Comparison of ENCODE assay signal across 8 cellular contexts in the genomic region with DNA sequence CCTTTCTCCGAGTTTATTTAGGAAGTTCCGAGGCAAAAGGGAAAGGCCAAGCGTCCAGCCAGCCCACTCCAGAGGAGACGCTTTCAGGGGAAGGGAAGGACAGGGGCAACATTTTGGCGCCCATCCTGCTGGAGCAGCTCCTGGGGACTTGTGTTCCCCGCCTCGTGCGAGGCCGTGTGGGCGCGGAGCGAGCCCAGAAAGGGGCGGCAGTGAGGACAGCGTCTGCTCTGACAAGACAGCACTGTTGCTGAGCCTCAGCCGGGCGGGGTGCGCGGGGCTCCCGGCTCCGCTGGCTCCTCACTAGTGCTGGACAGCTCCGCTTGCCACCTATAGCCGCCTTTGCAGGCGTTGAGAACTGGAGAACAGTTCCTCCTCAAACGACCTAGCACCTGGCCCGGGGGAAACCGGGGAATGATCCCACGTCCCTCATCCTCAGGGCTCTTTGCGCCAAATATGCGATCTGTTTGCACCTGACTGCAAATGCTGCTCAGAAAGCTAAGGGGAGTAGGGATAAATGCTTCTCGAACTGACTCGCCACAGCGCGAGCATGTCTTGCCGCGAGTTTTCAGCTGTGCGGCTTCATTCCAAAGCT. TPM values are rescaled to one million over a fixed set of nuclear protein-coding genes. Genes with fewer than 3 reads are reported as not detected.
DNase-seq lines count a peak whose midpoint lies in the region; ATAC-seq and TF ChIP-seq lines count a peak whose summit lies in the region.

No MANE protein-coding gene starts in this region.

- peak overlapping the region; percentile 47 to 51 for H3K4me3 ChIP-seq in tibial artery

- DNase-seq in A172 (ENCODE audit: low spot score) = peak; percentile 41
- peak; percentile 19 to 47 for DNase-seq in SW 1271 (lab: John Stamatoyannopoulos, UW)
- DNase-seq in epidermal melanocyte (ENCODE audit: insufficient read length, low spot score) = peak; percentile 57
- DNase-seq in lung microvascular endothelial cell (ENCODE audit: low read depth in 2 of 2) = peak; percentile 53 to 64
- peak; percentile 43 to 66 for DNase-seq in tibial artery

- H3K4me1 ChIP-seq in tibial artery = peaks cover 0 to 22% (median 12%) of the 10 kb centered on the region in 4 donors

- ATAC-seq in GM21723 (IDR thresholded peaks at IDR 0.05; ENCODE audit: unreplicated experiment) (peak; percentile 47), GM19463 (IDR thresholded peaks at IDR 0.05; ENCODE audit: unreplicated experiment) (no peak), HG02938 (IDR thresholded peaks at IDR 0.05; ENCODE audit: unreplicated experiment) (no peak)

- H3K36me3 ChIP-seq in tibial artery = no peaks in the 10 kb centered on the region

- H3K9me3 ChIP-seq in tibial artery = no peaks in the 10 kb centered on the region

- intact Hi-C loops in tibial artery (cut with DNase I; ENCODE audit: low total_unique reads) = no loop called here

- H3K27me3 ChIP-seq in tibial artery = peaks cover 0 to 30% of the 10 kb centered on the region in 2 donors

- no peak for TF ChIP-seq CTCF in tibial artery (IDR thresholded peaks at IDR 0.05)

- no peak overlapping the region for H3K27ac ChIP-seq in tibial artery

RNA-seq across cellular contexts. Expression of a gene that starts 0.7 kb away (rescaled TPM):
- 0.02 and 0.07 TPM in 2 replicates for total RNA-seq in A172 (2014; rRNA removed; shearing (Covaris generic))
- under 0.01 and 0.22 TPM in 2 replicates for total RNA-seq in lung microvascular endothelial cell
